In the genomic region with DNA sequence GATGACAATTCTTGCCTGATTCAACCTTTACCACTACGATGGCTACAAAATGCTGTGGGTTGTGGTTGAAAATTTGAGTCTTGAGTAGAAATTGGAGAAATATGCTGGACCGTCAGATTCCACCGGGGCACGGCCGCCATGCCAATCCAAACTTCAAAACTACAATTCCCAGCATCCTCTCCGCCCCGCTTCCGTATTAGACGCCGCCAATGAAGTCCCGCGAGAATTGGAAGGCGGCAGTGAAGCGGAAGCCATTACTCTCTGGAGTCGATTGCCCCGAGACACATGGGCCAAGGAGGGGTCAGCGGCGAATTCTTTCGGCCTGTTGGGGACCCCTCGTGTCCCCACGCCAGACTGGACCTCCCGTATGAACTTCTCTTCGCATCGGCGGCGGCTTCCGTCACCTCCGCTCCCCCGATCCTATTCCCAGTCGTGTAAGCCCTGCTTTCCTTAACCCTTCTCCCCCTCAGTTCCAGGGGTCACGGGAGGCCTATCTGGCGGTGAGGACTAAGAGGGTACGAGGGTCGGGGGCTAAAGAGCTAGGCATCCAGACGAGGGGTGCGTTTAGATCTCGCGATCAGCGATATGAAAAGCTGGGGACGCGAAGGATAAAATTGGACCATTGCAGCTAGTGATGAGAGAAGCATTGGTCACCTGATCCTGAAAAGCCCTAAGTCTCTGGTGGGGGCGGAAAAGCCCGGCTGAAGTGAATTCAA, we compare ENCODE assay signal across 1 cellular context.
TF ChIP-seq lines count a peak whose summit lies in the region.

A gene (plus strand): TSS at position 239 of the 716 bp plus-strand sequence. CDS start 15,620 bp downstream, outside the sequence.

TF ChIP-seq in HepG2, 621 proteins besides CTCF, POLR2A, EP300 and RAD21 (continued from another document and continues in another):
- TF ChIP-seq, protein P1, sequence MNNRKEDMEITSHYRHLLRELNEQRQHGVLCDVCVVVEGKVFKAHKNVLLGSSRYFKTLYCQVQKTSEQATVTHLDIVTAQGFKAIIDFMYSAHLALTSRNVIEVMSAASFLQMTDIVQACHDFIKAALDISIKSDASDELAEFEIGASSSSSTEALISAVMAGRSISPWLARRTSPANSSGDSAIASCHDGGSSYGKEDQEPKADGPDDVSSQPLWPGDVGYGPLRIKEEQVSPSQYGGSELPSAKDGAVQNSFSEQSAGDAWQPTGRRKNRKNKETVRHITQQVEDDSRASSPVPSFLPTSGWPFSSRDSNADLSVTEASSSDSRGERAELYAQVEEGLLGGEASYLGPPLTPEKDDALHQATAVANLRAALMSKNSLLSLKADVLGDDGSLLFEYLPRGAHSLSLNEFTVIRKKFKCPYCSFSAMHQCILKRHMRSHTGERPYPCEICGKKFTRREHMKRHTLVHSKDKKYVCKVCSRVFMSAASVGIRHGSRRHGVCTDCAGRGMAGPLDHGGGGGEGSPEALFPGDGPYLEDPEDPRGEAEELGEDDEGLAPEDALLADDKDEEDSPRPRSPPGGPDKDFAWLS (CRISPR knock-in tag; IDR thresholded peaks at IDR 0.05; ENCODE audit: borderline replicate concordance): no peak
- TF ChIP-seq ZNF549 (CRISPR knock-in tag; IDR thresholded peaks at IDR 0.05) (no peak), LCORL (IDR thresholded peaks at IDR 0.05) (no peak), LCORL (CRISPR knock-in tag; IDR thresholded peaks at IDR 0.05) (no peak), PLRG1 (conservative IDR thresholded peaks at IDR 0.05) (no peak), KLF13 (CRISPR knock-in tag; IDR thresholded peaks at IDR 0.05) (0 out of 2 replicates have a peak, but pooled peaks have one; percentile 38), HDAC6 (IDR thresholded peaks at IDR 0.05; ENCODE audit: low read depth, low read length) (no peak), KMT2A (CRISPR knock-in tag; IDR thresholded peaks at IDR 0.05) (peak; percentile 85), ZNF33A (CRISPR knock-in tag; IDR thresholded peaks at IDR 0.05; ENCODE audit: borderline replicate concordance) (no peak), AGO1 (IDR thresholded peaks at IDR 0.05; ENCODE audit: low read depth, low read length, poor library complexity, severe bottlenecking) (no peak), JDP2 (CRISPR knock-in tag; IDR thresholded peaks at IDR 0.05; ENCODE audit: borderline replicate concordance) (no peak), CAMTA2 (CRISPR knock-in tag; IDR thresholded peaks at IDR 0.05; ENCODE audit: borderline replicate concordance) (peak; percentile 63; the same call in 1 of the 2 replicates), SP2 (CRISPR knock-in tag; IDR thresholded peaks at IDR 0.05) (no peak), SMARCE1 (IDR thresholded peaks at IDR 0.05; ENCODE audit: borderline replicate concordance) (no peak), IRF2 (CRISPR knock-in tag; IDR thresholded peaks at IDR 0.05) (peak; percentile 91), ZFP36 (IDR thresholded peaks at IDR 0.05; ENCODE audit: borderline replicate concordance, low read depth, low read length, partially characterized antibody) (no peak)
- TF ChIP-seq, protein P2, sequence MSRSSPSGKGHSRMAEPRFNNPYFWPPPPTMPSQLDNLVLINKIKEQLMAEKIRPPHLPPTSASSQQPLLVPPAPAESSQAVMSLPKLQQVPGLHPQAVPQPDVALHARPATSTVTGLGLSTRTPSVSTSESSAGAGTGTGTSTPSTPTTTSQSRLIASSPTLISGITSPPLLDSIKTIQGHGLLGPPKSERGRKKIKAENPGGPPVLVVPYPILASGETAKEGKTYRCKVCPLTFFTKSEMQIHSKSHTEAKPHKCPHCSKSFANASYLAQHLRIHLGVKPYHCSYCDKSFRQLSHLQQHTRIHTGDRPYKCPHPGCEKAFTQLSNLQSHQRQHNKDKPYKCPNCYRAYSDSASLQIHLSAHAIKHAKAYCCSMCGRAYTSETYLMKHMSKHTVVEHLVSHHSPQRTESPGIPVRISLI (CRISPR knock-in tag; IDR thresholded peaks at IDR 0.05; ENCODE audit: borderline replicate concordance): no peak
- TF ChIP-seq, protein P3, sequence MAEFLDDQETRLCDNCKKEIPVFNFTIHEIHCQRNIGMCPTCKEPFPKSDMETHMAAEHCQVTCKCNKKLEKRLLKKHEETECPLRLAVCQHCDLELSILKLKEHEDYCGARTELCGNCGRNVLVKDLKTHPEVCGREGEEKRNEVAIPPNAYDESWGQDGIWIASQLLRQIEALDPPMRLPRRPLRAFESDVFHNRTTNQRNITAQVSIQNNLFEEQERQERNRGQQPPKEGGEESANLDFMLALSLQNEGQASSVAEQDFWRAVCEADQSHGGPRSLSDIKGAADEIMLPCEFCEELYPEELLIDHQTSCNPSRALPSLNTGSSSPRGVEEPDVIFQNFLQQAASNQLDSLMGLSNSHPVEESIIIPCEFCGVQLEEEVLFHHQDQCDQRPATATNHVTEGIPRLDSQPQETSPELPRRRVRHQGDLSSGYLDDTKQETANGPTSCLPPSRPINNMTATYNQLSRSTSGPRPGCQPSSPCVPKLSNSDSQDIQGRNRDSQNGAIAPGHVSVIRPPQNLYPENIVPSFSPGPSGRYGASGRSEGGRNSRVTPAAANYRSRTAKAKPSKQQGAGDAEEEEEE (CRISPR knock-in tag; IDR thresholded peaks at IDR 0.05; ENCODE audit: borderline replicate concordance): no peak
- TF ChIP-seq, protein P4, sequence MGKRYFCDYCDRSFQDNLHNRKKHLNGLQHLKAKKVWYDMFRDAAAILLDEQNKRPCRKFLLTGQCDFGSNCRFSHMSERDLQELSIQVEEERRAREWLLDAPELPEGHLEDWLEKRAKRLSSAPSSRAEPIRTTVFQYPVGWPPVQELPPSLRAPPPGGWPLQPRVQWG (CRISPR knock-in tag; IDR thresholded peaks at IDR 0.05; ENCODE audit: borderline replicate concordance, low read depth): no peak
- TF ChIP-seq, protein P5, sequence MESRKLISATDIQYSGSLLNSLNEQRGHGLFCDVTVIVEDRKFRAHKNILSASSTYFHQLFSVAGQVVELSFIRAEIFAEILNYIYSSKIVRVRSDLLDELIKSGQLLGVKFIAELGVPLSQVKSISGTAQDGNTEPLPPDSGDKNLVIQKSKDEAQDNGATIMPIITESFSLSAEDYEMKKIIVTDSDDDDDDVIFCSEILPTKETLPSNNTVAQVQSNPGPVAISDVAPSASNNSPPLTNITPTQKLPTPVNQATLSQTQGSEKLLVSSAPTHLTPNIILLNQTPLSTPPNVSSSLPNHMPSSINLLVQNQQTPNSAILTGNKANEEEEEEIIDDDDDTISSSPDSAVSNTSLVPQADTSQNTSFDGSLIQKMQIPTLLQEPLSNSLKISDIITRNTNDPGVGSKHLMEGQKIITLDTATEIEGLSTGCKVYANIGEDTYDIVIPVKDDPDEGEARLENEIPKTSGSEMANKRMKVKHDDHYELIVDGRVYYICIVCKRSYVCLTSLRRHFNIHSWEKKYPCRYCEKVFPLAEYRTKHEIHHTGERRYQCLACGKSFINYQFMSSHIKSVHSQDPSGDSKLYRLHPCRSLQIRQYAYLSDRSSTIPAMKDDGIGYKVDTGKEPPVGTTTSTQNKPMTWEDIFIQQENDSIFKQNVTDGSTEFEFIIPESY (CRISPR knock-in tag; IDR thresholded peaks at IDR 0.05): no peak
- TF ChIP-seq, protein P6, sequence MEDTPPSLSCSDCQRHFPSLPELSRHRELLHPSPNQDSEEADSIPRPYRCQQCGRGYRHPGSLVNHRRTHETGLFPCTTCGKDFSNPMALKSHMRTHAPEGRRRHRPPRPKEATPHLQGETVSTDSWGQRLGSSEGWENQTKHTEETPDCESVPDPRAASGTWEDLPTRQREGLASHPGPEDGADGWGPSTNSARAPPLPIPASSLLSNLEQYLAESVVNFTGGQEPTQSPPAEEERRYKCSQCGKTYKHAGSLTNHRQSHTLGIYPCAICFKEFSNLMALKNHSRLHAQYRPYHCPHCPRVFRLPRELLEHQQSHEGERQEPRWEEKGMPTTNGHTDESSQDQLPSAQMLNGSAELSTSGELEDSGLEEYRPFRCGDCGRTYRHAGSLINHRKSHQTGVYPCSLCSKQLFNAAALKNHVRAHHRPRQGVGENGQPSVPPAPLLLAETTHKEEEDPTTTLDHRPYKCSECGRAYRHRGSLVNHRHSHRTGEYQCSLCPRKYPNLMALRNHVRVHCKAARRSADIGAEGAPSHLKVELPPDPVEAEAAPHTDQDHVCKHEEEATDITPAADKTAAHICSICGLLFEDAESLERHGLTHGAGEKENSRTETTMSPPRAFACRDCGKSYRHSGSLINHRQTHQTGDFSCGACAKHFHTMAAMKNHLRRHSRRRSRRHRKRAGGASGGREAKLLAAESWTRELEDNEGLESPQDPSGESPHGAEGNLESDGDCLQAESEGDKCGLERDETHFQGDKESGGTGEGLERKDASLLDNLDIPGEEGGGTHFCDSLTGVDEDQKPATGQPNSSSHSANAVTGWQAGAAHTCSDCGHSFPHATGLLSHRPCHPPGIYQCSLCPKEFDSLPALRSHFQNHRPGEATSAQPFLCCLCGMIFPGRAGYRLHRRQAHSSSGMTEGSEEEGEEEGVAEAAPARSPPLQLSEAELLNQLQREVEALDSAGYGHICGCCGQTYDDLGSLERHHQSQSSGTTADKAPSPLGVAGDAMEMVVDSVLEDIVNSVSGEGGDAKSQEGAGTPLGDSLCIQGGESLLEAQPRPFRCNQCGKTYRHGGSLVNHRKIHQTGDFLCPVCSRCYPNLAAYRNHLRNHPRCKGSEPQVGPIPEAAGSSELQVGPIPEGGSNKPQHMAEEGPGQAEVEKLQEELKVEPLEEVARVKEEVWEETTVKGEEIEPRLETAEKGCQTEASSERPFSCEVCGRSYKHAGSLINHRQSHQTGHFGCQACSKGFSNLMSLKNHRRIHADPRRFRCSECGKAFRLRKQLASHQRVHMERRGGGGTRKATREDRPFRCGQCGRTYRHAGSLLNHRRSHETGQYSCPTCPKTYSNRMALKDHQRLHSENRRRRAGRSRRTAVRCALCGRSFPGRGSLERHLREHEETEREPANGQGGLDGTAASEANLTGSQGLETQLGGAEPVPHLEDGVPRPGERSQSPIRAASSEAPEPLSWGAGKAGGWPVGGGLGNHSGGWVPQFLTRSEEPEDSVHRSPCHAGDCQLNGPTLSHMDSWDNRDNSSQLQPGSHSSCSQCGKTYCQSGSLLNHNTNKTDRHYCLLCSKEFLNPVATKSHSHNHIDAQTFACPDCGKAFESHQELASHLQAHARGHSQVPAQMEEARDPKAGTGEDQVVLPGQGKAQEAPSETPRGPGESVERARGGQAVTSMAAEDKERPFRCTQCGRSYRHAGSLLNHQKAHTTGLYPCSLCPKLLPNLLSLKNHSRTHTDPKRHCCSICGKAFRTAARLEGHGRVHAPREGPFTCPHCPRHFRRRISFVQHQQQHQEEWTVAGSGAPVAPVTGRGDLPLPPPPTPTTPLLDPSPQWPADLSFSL (CRISPR knock-in tag; IDR thresholded peaks at IDR 0.05): no peak; the same call in 1 of the 2 replicates
- TF ChIP-seq, protein P7, sequence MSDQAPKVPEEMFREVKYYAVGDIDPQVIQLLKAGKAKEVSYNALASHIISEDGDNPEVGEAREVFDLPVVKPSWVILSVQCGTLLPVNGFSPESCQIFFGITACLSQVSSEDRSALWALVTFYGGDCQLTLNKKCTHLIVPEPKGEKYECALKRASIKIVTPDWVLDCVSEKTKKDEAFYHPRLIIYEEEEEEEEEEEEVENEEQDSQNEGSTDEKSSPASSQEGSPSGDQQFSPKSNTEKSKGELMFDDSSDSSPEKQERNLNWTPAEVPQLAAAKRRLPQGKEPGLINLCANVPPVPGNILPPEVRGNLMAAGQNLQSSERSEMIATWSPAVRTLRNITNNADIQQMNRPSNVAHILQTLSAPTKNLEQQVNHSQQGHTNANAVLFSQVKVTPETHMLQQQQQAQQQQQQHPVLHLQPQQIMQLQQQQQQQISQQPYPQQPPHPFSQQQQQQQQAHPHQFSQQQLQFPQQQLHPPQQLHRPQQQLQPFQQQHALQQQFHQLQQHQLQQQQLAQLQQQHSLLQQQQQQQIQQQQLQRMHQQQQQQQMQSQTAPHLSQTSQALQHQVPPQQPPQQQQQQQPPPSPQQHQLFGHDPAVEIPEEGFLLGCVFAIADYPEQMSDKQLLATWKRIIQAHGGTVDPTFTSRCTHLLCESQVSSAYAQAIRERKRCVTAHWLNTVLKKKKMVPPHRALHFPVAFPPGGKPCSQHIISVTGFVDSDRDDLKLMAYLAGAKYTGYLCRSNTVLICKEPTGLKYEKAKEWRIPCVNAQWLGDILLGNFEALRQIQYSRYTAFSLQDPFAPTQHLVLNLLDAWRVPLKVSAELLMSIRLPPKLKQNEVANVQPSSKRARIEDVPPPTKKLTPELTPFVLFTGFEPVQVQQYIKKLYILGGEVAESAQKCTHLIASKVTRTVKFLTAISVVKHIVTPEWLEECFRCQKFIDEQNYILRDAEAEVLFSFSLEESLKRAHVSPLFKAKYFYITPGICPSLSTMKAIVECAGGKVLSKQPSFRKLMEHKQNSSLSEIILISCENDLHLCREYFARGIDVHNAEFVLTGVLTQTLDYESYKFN (CRISPR knock-in tag; conservative IDR thresholded peaks at IDR 0.05): no peak; the same call in 1 of the 2 replicates
- TF ChIP-seq, protein P8, sequence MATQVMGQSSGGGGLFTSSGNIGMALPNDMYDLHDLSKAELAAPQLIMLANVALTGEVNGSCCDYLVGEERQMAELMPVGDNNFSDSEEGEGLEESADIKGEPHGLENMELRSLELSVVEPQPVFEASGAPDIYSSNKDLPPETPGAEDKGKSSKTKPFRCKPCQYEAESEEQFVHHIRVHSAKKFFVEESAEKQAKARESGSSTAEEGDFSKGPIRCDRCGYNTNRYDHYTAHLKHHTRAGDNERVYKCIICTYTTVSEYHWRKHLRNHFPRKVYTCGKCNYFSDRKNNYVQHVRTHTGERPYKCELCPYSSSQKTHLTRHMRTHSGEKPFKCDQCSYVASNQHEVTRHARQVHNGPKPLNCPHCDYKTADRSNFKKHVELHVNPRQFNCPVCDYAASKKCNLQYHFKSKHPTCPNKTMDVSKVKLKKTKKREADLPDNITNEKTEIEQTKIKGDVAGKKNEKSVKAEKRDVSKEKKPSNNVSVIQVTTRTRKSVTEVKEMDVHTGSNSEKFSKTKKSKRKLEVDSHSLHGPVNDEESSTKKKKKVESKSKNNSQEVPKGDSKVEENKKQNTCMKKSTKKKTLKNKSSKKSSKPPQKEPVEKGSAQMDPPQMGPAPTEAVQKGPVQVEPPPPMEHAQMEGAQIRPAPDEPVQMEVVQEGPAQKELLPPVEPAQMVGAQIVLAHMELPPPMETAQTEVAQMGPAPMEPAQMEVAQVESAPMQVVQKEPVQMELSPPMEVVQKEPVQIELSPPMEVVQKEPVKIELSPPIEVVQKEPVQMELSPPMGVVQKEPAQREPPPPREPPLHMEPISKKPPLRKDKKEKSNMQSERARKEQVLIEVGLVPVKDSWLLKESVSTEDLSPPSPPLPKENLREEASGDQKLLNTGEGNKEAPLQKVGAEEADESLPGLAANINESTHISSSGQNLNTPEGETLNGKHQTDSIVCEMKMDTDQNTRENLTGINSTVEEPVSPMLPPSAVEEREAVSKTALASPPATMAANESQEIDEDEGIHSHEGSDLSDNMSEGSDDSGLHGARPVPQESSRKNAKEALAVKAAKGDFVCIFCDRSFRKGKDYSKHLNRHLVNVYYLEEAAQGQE (IDR thresholded peaks at IDR 0.05; ENCODE audit: borderline replicate concordance in 1 of 2, low read depth in 1 of 2, low read length in 2 of 2): no peak
- TF ChIP-seq, protein P9, sequence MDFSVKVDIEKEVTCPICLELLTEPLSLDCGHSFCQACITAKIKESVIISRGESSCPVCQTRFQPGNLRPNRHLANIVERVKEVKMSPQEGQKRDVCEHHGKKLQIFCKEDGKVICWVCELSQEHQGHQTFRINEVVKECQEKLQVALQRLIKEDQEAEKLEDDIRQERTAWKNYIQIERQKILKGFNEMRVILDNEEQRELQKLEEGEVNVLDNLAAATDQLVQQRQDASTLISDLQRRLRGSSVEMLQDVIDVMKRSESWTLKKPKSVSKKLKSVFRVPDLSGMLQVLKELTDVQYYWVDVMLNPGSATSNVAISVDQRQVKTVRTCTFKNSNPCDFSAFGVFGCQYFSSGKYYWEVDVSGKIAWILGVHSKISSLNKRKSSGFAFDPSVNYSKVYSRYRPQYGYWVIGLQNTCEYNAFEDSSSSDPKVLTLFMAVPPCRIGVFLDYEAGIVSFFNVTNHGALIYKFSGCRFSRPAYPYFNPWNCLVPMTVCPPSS (IDR thresholded peaks at IDR 0.05): no peak
- TF ChIP-seq, protein P10, sequence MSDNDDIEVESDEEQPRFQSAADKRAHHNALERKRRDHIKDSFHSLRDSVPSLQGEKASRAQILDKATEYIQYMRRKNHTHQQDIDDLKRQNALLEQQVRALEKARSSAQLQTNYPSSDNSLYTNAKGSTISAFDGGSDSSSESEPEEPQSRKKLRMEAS (IDR thresholded peaks at IDR 0.05): peak; percentile 79
